1 cellular context compared by ENCODE assay signal in the genomic region with DNA sequence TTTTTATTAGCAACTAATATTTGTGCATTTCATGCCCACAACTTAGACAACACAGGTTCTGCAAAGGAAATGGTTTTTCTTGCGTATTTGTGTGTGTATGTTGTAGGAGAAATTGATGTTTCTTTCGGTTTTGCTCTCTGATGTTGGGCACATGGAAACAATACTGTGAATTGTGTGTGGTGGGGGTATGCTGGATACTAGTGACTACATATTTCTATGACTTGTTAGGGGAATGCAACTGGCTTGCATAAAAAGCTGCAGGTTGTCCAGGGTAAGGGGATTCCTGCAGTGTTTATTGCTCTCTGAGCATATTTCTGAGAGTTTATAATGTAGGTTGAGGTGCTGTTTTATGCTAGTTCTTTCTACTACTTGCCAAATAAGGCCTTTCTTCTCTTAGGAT.
TF ChIP-seq lines count a peak whose summit lies in the region.

No MANE protein-coding gene starts in this region.

TF ChIP-seq in GM23338, 12 proteins besides CTCF, POLR2A, EP300 and RAD21 (continued from another document):
- TF ChIP-seq, protein P1, sequence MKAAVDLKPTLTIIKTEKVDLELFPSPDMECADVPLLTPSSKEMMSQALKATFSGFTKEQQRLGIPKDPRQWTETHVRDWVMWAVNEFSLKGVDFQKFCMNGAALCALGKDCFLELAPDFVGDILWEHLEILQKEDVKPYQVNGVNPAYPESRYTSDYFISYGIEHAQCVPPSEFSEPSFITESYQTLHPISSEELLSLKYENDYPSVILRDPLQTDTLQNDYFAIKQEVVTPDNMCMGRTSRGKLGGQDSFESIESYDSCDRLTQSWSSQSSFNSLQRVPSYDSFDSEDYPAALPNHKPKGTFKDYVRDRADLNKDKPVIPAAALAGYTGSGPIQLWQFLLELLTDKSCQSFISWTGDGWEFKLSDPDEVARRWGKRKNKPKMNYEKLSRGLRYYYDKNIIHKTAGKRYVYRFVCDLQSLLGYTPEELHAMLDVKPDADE (IDR thresholded peaks at IDR 0.05) = no peak
- TF ChIP-seq, protein P2, sequence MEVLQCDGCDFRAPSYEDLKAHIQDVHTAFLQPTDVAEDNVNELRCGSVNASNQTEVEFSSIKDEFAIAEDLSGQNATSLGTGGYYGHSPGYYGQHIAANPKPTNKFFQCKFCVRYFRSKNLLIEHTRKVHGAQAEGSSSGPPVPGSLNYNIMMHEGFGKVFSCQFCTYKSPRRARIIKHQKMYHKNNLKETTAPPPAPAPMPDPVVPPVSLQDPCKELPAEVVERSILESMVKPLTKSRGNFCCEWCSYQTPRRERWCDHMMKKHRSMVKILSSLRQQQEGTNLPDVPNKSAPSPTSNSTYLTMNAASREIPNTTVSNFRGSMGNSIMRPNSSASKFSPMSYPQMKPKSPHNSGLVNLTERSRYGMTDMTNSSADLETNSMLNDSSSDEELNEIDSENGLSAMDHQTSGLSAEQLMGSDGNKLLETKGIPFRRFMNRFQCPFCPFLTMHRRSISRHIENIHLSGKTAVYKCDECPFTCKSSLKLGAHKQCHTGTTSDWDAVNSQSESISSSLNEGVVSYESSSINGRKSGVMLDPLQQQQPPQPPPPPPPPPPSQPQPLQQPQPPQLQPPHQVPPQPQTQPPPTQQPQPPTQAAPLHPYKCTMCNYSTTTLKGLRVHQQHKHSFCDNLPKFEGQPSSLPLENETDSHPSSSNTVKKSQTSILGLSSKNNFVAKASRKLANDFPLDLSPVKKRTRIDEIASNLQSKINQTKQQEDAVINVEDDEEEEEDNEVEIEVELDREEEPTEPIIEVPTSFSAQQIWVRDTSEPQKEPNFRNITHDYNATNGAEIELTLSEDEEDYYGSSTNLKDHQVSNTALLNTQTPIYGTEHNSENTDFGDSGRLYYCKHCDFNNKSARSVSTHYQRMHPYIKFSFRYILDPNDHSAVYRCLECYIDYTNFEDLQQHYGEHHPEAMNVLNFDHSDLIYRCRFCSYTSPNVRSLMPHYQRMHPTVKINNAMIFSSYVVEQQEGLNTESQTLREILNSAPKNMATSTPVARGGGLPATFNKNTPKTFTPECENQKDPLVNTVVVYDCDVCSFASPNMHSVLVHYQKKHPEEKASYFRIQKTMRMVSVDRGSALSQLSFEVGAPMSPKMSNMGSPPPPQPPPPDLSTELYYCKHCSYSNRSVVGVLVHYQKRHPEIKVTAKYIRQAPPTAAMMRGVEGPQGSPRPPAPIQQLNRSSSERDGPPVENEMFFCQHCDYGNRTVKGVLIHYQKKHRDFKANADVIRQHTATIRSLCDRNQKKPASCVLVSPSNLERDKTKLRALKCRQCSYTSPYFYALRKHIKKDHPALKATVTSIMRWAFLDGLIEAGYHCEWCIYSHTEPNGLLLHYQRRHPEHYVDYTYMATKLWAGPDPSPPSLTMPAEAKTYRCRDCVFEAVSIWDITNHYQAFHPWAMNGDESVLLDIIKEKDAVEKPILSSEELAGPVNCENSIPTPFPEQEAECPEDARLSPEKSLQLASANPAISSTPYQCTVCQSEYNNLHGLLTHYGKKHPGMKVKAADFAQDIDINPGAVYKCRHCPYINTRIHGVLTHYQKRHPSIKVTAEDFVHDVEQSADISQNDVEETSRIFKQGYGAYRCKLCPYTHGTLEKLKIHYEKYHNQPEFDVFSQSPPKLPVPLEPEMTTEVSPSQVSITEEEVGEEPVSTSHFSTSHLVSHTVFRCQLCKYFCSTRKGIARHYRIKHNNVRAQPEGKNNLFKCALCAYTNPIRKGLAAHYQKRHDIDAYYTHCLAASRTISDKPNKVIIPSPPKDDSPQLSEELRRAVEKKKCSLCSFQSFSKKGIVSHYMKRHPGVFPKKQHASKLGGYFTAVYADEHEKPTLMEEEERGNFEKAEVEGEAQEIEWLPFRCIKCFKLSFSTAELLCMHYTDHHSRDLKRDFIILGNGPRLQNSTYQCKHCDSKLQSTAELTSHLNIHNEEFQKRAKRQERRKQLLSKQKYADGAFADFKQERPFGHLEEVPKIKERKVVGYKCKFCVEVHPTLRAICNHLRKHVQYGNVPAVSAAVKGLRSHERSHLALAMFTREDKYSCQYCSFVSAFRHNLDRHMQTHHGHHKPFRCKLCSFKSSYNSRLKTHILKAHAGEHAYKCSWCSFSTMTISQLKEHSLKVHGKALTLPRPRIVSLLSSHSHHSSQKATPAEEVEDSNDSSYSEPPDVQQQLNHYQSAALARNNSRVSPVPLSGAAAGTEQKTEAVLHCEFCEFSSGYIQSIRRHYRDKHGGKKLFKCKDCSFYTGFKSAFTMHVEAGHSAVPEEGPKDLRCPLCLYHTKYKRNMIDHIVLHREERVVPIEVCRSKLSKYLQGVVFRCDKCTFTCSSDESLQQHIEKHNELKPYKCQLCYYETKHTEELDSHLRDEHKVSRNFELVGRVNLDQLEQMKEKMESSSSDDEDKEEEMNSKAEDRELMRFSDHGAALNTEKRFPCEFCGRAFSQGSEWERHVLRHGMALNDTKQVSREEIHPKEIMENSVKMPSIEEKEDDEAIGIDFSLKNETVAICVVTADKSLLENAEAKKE (CRISPR knock-in tag; IDR thresholded peaks at IDR 0.05) = no peak
- TF ChIP-seq EZH2 (IDR thresholded peaks at IDR 0.05; ENCODE audit: low read depth, unreplicated experiment) = no peak
- no peak for TF ChIP-seq EZH2phosphoT487 (IDR thresholded peaks at IDR 0.05; ENCODE audit: unreplicated experiment)
- TF ChIP-seq ZNF331 (CRISPR knock-in tag; IDR thresholded peaks at IDR 0.05; ENCODE audit: low read depth) = no peak
- TF ChIP-seq CREB1 (CRISPR knock-in tag; IDR thresholded peaks at IDR 0.05; ENCODE audit: low read depth) = no peak
- TF ChIP-seq POLR2AphosphoS5 (IDR thresholded peaks at IDR 0.05; ENCODE audit: low read depth) = no peak
- TF ChIP-seq ZNF114 (CRISPR knock-in tag; IDR thresholded peaks at IDR 0.05) = no peak
